ENCODE assay signal across 21 cellular contexts in genomic region chrX:24463077-24463476, GRCh38. TPM values are rescaled to one million over a fixed set of nuclear protein-coding genes. Genes with fewer than 3 reads are reported as not detected.
A peak's percentile ranks its signal among the peaks of the same experiment; 100 is the strongest.
DNase-seq lines count a peak whose midpoint lies in the region; ATAC-seq, FAIRE-seq and TF ChIP-seq lines count a peak whose summit lies in the region.
"Had no signal": no experiment of that assay in that cellular context is flagged by ENCODE, and none has a peak within 500 bp of the region (broad histone marks: within the 10 kb centered on the region; RNA-seq: fewer than 3 reads in every experiment).

No MANE protein-coding gene starts in this region.

- H3K4me1 ChIP-seq in right atrium auricular region (no peaks in the 10 kb centered on the region), smooth muscle cell (ENCODE audit: low read depth) (peaks cover 11% of the 10 kb centered on the region)

- no peaks in the 10 kb centered on the region for H3K27me3 Mint-ChIP-seq in CD4-positive, alpha-beta T cell
- H3K27me3 Mint-ChIP-seq in naive B cell, result peaks cover 0 to 15% (median 10%) of the 10 kb centered on the region in 3 donors
- H3K27me3 Mint-ChIP-seq in natural killer cell (ENCODE audit: low read depth in 2 of 2), result no peaks in the 10 kb centered on the region

- H3K4me3 Mint-ChIP-seq in CD4-positive, alpha-beta T cell, result peak overlapping the region; percentile 38
- H3K4me3 Mint-ChIP-seq in naive B cell (peak overlapping the region in 3 of 8 donors; percentile 16 to 89 (median 25)), natural killer cell (no peak overlapping the region)
- H3K4me3 Mint-ChIP-seq: GM23338 had no signal

- no peak for ATAC-seq in CD4-positive, alpha-beta T cell (ENCODE audit: poor library complexity)
- ATAC-seq in naive B cell (ENCODE audit: low read depth in 2 of 2), result no peak
- no peak for ATAC-seq in natural killer cell
- ATAC-seq: A549, GM23338 had no signal

- no peak overlapping the region for H2AFZ ChIP-seq in smooth muscle cell (ENCODE audit: low read depth)
- H2AFZ ChIP-seq: GM23338 had no signal

- H3K27ac Mint-ChIP-seq in CD4-positive, alpha-beta T cell, result no peak overlapping the region
- H3K27ac Mint-ChIP-seq in naive B cell (peak overlapping the region in 3 of 6 donors; percentile 24 to 79 (median 77)), natural killer cell (no peak overlapping the region)
- H3K27ac Mint-ChIP-seq: GM23338 had no signal

- H3K4me3 ChIP-seq in right atrium auricular region (no peak overlapping the region), smooth muscle cell (no peak overlapping the region)
- H3K4me3 ChIP-seq: A549; BLaER1 treated with 17β-estradiol and CSF1 and Interleukin-3, amounts not matched to agents 10 nM and 100 nM; GM23338; SJSA1 had no signal

- H3K36me3 ChIP-seq in right atrium auricular region (no peaks in the 10 kb centered on the region), smooth muscle cell (ENCODE audit: low read depth) (no peaks in the 10 kb centered on the region)
- H3K36me3 ChIP-seq: BLaER1 treated with 17β-estradiol and CSF1 and Interleukin-3, amounts not matched to agents 10 nM and 100 nM; SJSA1 had no signal

- POLR2A ChIA-PET in CD4-positive, alpha-beta T cell (lab: Charles Lee), result interaction anchor here (5.0 to 6.2 kb wide), 2 partner anchors 17 to 36 kb away, joined by 37 to 142 read pairs; no protein-coding TSS in a partner anchor

- H3K4me2 ChIP-seq in smooth muscle cell, result no peak overlapping the region
- H3K4me2 ChIP-seq: A549, GM23338 had no signal

- CTCF ChIA-PET in CD4-positive, alpha-beta T cell (lab: Charles Lee), result no interaction called here

- WGBS in smooth muscle cell (ENCODE audit: low lambda C conversion rate), result 98% methylated on average over 3 of the region's 3 CpGs

- peak; percentile 33 for FAIRE-seq in GM18507 (lab: Jason Lieb, UNC)
- FAIRE-seq: A549 had no signal

- H3F3A ChIP-seq in smooth muscle cell (ENCODE audit: low read depth), result no peaks in the 10 kb centered on the region

- no peaks in the 10 kb centered on the region for H4K20me1 ChIP-seq in smooth muscle cell (ENCODE audit: low read depth)

- no peak overlapping the region for H3K27ac ChIP-seq in CD4-positive, alpha-beta T cell (ENCODE audit: low read depth, low read length)
- no peak overlapping the region for H3K27ac ChIP-seq in right atrium auricular region
- H3K27ac ChIP-seq in smooth muscle cell (ENCODE audit: low read depth), result no peak overlapping the region
- H3K27ac ChIP-seq: A549; BLaER1 treated with 17β-estradiol and CSF1 and Interleukin-3, amounts not matched to agents 10 nM and 100 nM; SJSA1 had no signal

- peaks cover 8% of the 10 kb centered on the region for H3K79me2 ChIP-seq in smooth muscle cell (ENCODE audit: low read depth)

- intact Hi-C loops in CD4-positive, alpha-beta T cell (cut with DNase I, micrococcal nuclease), result loop anchor here in 1 of 2 experiments (5.0 to 10.0 kb wide), 2 partner anchors 34 to 308 kb away; no protein-coding TSS in a partner anchor
- intact Hi-C loops in natural killer cell (cut with micrococcal nuclease), result no loop called here

- DNase-seq in CD4-positive, alpha-beta T cell, result no peak
- DNase-seq in GM18507 (ENCODE audit: extremely low spot score, insufficient read length, low read depth) (no peak), RPMI8226 (peak; percentile 62), naive B cell (peak; percentile 9), iPS-NIHi7 (ENCODE audit: extremely low spot score) (no peak), natural killer cell (no peak), right atrium auricular region (ENCODE audit: low spot score) (no peak), smooth muscle cell (lab: John Stamatoyannopoulos, UW; ENCODE audit: unreplicated experiment) (no peak)
- DNase-seq: CD8-positive, alpha-beta memory T cell; DMS53; HCEC 1CT; NCI-H1417; NCI-H187; NCI-H2107; NCI-H2227 treated with DMSO at 0.1 percent for 48 hours; NCI-H510A treated with DMSO at 0.1 percent for 48 hours; NCI-H774 had no signal

- no peaks in the 10 kb centered on the region for H3K36me3 Mint-ChIP-seq in CD4-positive, alpha-beta T cell (ENCODE audit: low read depth)
- H3K36me3 Mint-ChIP-seq in naive B cell (no peaks in the 10 kb centered on the region), natural killer cell (no peaks in the 10 kb centered on the region)
- H3K36me3 Mint-ChIP-seq: CD8-positive, alpha-beta memory T cell had no signal

- H3K27me3 ChIP-seq in CD4-positive, alpha-beta T cell (ENCODE audit: control insufficient read depth, insufficient read depth, low read length), result no peaks in the 10 kb centered on the region
- H3K27me3 ChIP-seq in right atrium auricular region (no peaks in the 10 kb centered on the region), smooth muscle cell (ENCODE audit: low read depth) (no peaks in the 10 kb centered on the region)
- H3K27me3 ChIP-seq: SJSA1 had no signal

- H3K9ac ChIP-seq in smooth muscle cell (ENCODE audit: low read depth), result no peak overlapping the region
- H3K9ac ChIP-seq: BLaER1 treated with 17β-estradiol and CSF1 and Interleukin-3, amounts not matched to agents 10 nM and 100 nM had no signal

- H3K9me3 ChIP-seq in CD4-positive, alpha-beta T cell (ENCODE audit: control insufficient read depth, low read length), result no peaks in the 10 kb centered on the region
- no peaks in the 10 kb centered on the region for H3K9me3 ChIP-seq in right atrium auricular region
- H3K9me3 ChIP-seq in smooth muscle cell (replicated peaks; ENCODE audit: low read depth), result no peaks in the 10 kb centered on the region
- H3K9me3 ChIP-seq: A549, SJSA1 had no signal

- H3K9me3 Mint-ChIP-seq in CD4-positive, alpha-beta T cell, result no peaks in the 10 kb centered on the region
- H3K9me3 Mint-ChIP-seq in naive B cell, result peaks cover 0 to 5% (median 0%) of the 10 kb centered on the region in 7 donors
- no peaks in the 10 kb centered on the region for H3K9me3 Mint-ChIP-seq in natural killer cell
- H3K9me3 Mint-ChIP-seq: CD8-positive, alpha-beta memory T cell; GM23338 had no signal

- TF ChIP-seq CTCF in CD4-positive, alpha-beta T cell (IDR thresholded peaks at IDR 0.05), result no peak
- no peak for TF ChIP-seq CTCF in natural killer cell (IDR thresholded peaks at IDR 0.05)
- TF ChIP-seq CTCF in right atrium auricular region (IDR thresholded peaks at IDR 0.05), result no peak
- no peak for TF ChIP-seq CTCF in smooth muscle cell (IDR thresholded peaks at IDR 0.05; ENCODE audit: borderline replicate concordance, insufficient read depth, poor library complexity, severe bottlenecking)

- H3K4me1 Mint-ChIP-seq in CD4-positive, alpha-beta T cell (ENCODE audit: low read depth), result peaks cover 23% of the 10 kb centered on the region
- H3K4me1 Mint-ChIP-seq in naive B cell (peaks cover 8 to 20% (median 19%) of the 10 kb centered on the region in 3 donors), natural killer cell (peaks cover 19 to 27% of the 10 kb centered on the region in 2 donors)

RNA-seq across cellular contexts. Expression of gene PDK3, which starts 2.0 kb away (rescaled TPM):
- total RNA-seq in CD4-positive, alpha-beta T cell, result 10 to 100 TPM; 12.5 to 12.6 TPM
- polyA plus RNA-seq in naive B cell (ENCODE audit: low read depth in 6 of 6) (10 to 100 TPM; 25.9 to 30.8 (median 29.6) TPM), smooth muscle cell (23.1 and 27.1 TPM in 2 replicates)
- total RNA-seq in natural killer cell (10 to 100 TPM; 21.9 to 30.9 (median 28.1) TPM), right atrium auricular region (10 to 100 TPM; 30.0 to 34.3 TPM), smooth muscle cell (30.7 and 48.2 TPM in 2 replicates)

Comparison
In these comparisons a context has a peak if more than half of its experiments do, and no peak if none do; other contexts are left out.
1. DNase-seq: peak in RPMI8226 (single experiment) and naive B cell (single experiment); none in CD4-positive, alpha-beta T cell (0 of 10), GM18507 (single experiment), iPS-NIHi7 (single experiment), natural killer cell (single experiment), right atrium auricular region (single experiment) and smooth muscle cell (single experiment).